ENCODE assay signal across 2 cellular contexts in genomic region chr2:174663572-174663971, GRCh38.
TF ChIP-seq lines count a peak whose summit lies in the region.

No MANE protein-coding gene starts in this region.

TF ChIP-seq in HepG2, 621 proteins besides CTCF, POLR2A, EP300 and RAD21 (continued from another document and continues in another):
- TF ChIP-seq E2F5 (CRISPR knock-in tag; conservative IDR thresholded peaks at IDR 0.05) (no peak), NFRKB (IDR thresholded peaks at IDR 0.05) (no peak), BRF2 (CRISPR knock-in tag; IDR thresholded peaks at IDR 0.05) (no peak), SP2 (CRISPR knock-in tag; IDR thresholded peaks at IDR 0.05) (no peak), RNF219 (CRISPR knock-in tag; IDR thresholded peaks at IDR 0.05) (no peak), ZC3H13 (CRISPR knock-in tag; IDR thresholded peaks at IDR 0.05) (no peak), GABPA (IDR thresholded peaks at IDR 0.05; ENCODE audit: low read depth, low read length) (no peak), GABPA (CRISPR knock-in tag; IDR thresholded peaks at IDR 0.05; ENCODE audit: low read depth) (no peak), TRAFD1 (CRISPR knock-in tag; IDR thresholded peaks at IDR 0.05; ENCODE audit: borderline replicate concordance) (no peak), NAIF1 (CRISPR knock-in tag; IDR thresholded peaks at IDR 0.05; ENCODE audit: borderline replicate concordance) (no peak), ZSCAN12 (CRISPR knock-in tag; IDR thresholded peaks at IDR 0.05) (no peak), ZNF646 (CRISPR knock-in tag; IDR thresholded peaks at IDR 0.05) (no peak)

TF ChIP-seq in endothelial cell of umbilical vein, 7 proteins besides CTCF, POLR2A, EP300 and RAD21 (continued from another document):
- TF ChIP-seq FOS (IDR thresholded peaks at IDR 0.05; ENCODE audit: borderline replicate concordance, insufficient read depth, low read length), result no peak
- TF ChIP-seq GATA2 (IDR thresholded peaks at IDR 0.05; ENCODE audit: insufficient read depth, insufficient read length, low read depth, low read length), result no peak
